11 cellular contexts compared by ENCODE assay signal in genomic region chr5:138664276-138664943, GRCh38.
DNase-seq lines count a peak whose midpoint lies in the region; TF ChIP-seq lines count a peak whose summit lies in the region.
"Had no signal": no experiment of that assay in that cellular context is flagged by ENCODE, and none has a peak within 500 bp of the region (broad histone marks: within the 10 kb centered on the region; RNA-seq: fewer than 3 reads in every experiment).

No MANE protein-coding gene starts in this region.

- no peaks in the 10 kb centered on the region for H3K36me3 Mint-ChIP-seq in neural crest cell (ENCODE audit: low read depth)

- H3K27me3 Mint-ChIP-seq in neural crest cell (ENCODE audit: low read depth): no peaks in the 10 kb centered on the region

- H3K4me1 ChIP-seq in A673 (ENCODE audit: insufficient read depth, low read length, poor library complexity, severe bottlenecking): peaks cover 15% of the 10 kb centered on the region

- POLR2A ChIA-PET in A673 (lab: Charles Lee; ENCODE audit: low non-redundant PET): no interaction called here

- intact Hi-C loops in A673 (cut with micrococcal nuclease; ENCODE audit: unreplicated experiment): no loop called here

- TF ChIP-seq CTCF in epithelial cell of esophagus (IDR thresholded peaks at IDR 0.05; ENCODE audit: insufficient read depth, low read depth, low read length, missing control alignments) (no peak), neural crest cell (conservative IDR thresholded peaks at IDR 0.05) (no peak), A673 (conservative IDR thresholded peaks at IDR 0.05; ENCODE audit: low read depth, low read length) (no peak)

- peak overlapping the region; percentile 44 for H3K27ac Mint-ChIP-seq in neural crest cell (ENCODE audit: unreplicated experiment)

- no peaks in the 10 kb centered on the region for H3K9me3 ChIP-seq in A673 (ENCODE audit: low read depth, low read length, poor library complexity, severe bottlenecking)

- H3K4me3 Mint-ChIP-seq in neural crest cell: no peak overlapping the region

- no peaks in the 10 kb centered on the region for H3K36me3 ChIP-seq in A673 (ENCODE audit: insufficient read depth, low read length, poor library complexity, severe bottlenecking)

- no peaks in the 10 kb centered on the region for H3K9me3 Mint-ChIP-seq in neural crest cell

- H3K27ac ChIP-seq in A673 (ENCODE audit: low read depth, low read length, poor library complexity, severe bottlenecking): no peak overlapping the region

- DNase-seq in GM03348 (ENCODE audit: low spot score): peak; percentile 36
- DNase-seq in NCI-H524 treated with DMSO at 0.1 percent for 48 hours (lab: John Stamatoyannopoulos, UW): peak; percentile 40
- peak; percentile 95 for DNase-seq in epithelial cell of esophagus (ENCODE audit: low read depth)
- no peak for DNase-seq in neural crest cell (ENCODE audit: low read depth, low spot score)
- no peak for DNase-seq in activated gamma-delta T cell (lab: John Stamatoyannopoulos, UW)
- DNase-seq in A673 (ENCODE audit: low spot score): no peak
- DNase-seq in SKM-1 treated with dmso at 0.1 percent for 144 hours (lab: John Stamatoyannopoulos, UW; ENCODE audit: unreplicated experiment): no peak
- DNase-seq in germinal center (ENCODE audit: low spot score): no peak
- DNase-seq: cortex of kidney, GF-D8, NCI-H510A treated with DMSO at 0.1 percent for 48 hours had no signal

- peaks cover 19% of the 10 kb centered on the region for H3K4me1 Mint-ChIP-seq in neural crest cell

- CTCF ChIA-PET in A673 (lab: Charles Lee): no interaction called here

- BruUV-seq in A673 (replicated peaks; lab: Mats Ljungman, UMichigan): no TSS peak

- no peak overlapping the region for H3K4me3 ChIP-seq in epithelial cell of esophagus (ENCODE audit: low read length)
- H3K4me3 ChIP-seq in A673 (ENCODE audit: low read depth, low read length, poor library complexity, severe bottlenecking): no peak overlapping the region

- H3K27me3 ChIP-seq in A673 (replicated peaks; ENCODE audit: insufficient read depth, low read depth, low read length, poor library complexity): no peaks in the 10 kb centered on the region

Comparison
In these comparisons a context has a peak if more than half of its experiments do, and no peak if none do; other contexts are left out.
1. DNase-seq: peak in GM03348 (single experiment), NCI-H524 treated with DMSO at 0.1 percent for 48 hours (single experiment) and epithelial cell of esophagus (single experiment); none in neural crest cell (single experiment), activated gamma-delta T cell (single experiment), A673 (single experiment), SKM-1 treated with dmso at 0.1 percent for 144 hours (single experiment) and germinal center (single experiment).